21 cellular contexts compared by ENCODE assay signal in the genomic region with DNA sequence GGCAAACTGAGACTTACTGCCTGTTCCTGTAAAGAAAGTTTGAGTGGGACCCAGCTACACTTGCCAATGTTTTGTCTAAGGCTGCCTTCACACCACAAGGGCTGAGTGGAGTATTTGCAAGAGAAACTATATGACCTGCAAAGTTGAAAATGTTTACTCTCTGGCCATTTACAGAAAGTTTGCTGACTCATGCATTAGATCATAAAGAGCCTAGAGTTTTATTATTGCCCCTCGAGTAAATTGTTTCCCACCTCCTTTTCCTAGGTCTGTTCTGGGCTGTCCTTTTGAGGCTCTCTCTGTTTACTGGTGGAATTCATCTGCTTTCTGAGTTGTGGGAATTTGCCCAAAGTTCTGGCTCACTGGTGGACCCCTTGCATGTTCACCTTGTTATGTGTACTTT. TPM values are rescaled to one million over a fixed set of nuclear protein-coding genes. Genes with fewer than 3 reads are reported as not detected.
DNase-seq lines count a peak whose midpoint lies in the region; ATAC-seq and TF ChIP-seq lines count a peak whose summit lies in the region.
"Had no signal": no experiment of that assay in that cellular context is flagged by ENCODE, and none has a peak within 500 bp of the region (broad histone marks: within the 10 kb centered on the region; RNA-seq: fewer than 3 reads in every experiment).

No MANE protein-coding gene starts in this region.

- no peak overlapping the region for H2AK9ac ChIP-seq in IMR-90 (replicated peaks; ENCODE audit: low read depth, low read length, poor library complexity)

- H3K18ac ChIP-seq in IMR-90 (ENCODE audit: low read depth, low read length) = no peak overlapping the region

- no peak overlapping the region for H3K27ac Mint-ChIP-seq in GM23338
- no peak overlapping the region for H3K27ac Mint-ChIP-seq in activated CD4-positive, alpha-beta memory T cell treated with anti-CD3 and anti-CD28 coated beads for 36 hours
- H3K27ac Mint-ChIP-seq: CD4-positive, alpha-beta T cell; IgD-negative memory B cell had no signal

- no peak overlapping the region for H3K9ac ChIP-seq in IMR-90 (ENCODE audit: low read depth, low read length)

- H3K4me1 Mint-ChIP-seq in GM23338 = no peaks in the 10 kb centered on the region; the same call in 1 of the 3 replicates
- H3K4me1 Mint-ChIP-seq in activated CD4-positive, alpha-beta memory T cell treated with anti-CD3 and anti-CD28 coated beads for 36 hours (ENCODE audit: low read depth) = no peaks in the 10 kb centered on the region
- H3K4me1 Mint-ChIP-seq: IgD-negative memory B cell had no signal

- 0 out of 2 replicates have a peak overlapping the region, but pooled peaks have one; percentile 32 for H2AFZ ChIP-seq in GM23338
- no peak overlapping the region for H2AFZ ChIP-seq in IMR-90 (replicated peaks; ENCODE audit: low read length, poor library complexity)

- H3K4me1 ChIP-seq in GM23338 (ENCODE audit: insufficient read depth) (peaks cover 5% of the 10 kb centered on the region; the same call in 1 of the 2 replicates), IMR-90 (ENCODE audit: control insufficient read depth, insufficient read depth, low read length) (no peaks in the 10 kb centered on the region)
- H3K4me1 ChIP-seq: HAP-1 had no signal

- DNase-seq in GM23338 (ENCODE audit: low spot score) = no peak
- no peak for DNase-seq in IMR-90
- peak; percentile 2 for DNase-seq in choroid plexus epithelial cell (ENCODE audit: low read depth)
- no peak for DNase-seq in iPS-NIHi7 (ENCODE audit: extremely low spot score)
- no peak for DNase-seq in activated CD4-positive, alpha-beta memory T cell treated with anti-CD3 and anti-CD28 coated beads for 36 hours
- DNase-seq in ecto neural progenitor cell (ENCODE audit: low spot score) = no peak
- DNase-seq in NCI-H526 (lab: John Stamatoyannopoulos, UW) = no peak
- DNase-seq: AML-193; CD4-positive, alpha-beta T cell; DMS153; DMS79; GDM1; GOT3; Kasumi-1; KG1 had no signal

- H3K36me3 Mint-ChIP-seq in GM23338 (ENCODE audit: low read depth) = no peaks in the 10 kb centered on the region
- H3K36me3 Mint-ChIP-seq in activated CD4-positive, alpha-beta memory T cell treated with anti-CD3 and anti-CD28 coated beads for 36 hours = no peaks in the 10 kb centered on the region
- H3K36me3 Mint-ChIP-seq: IgD-negative memory B cell had no signal

- H3K36me3 ChIP-seq in GM23338 (ENCODE audit: insufficient read depth) (no peaks in the 10 kb centered on the region), IMR-90 (ENCODE audit: control insufficient read depth, insufficient read depth, low read length) (no peaks in the 10 kb centered on the region)
- H3K36me3 ChIP-seq: HAP-1 had no signal

- no peak overlapping the region for H3K56ac ChIP-seq in IMR-90 (ENCODE audit: extremely low read depth, insufficient read depth, low read length)

- no peaks in the 10 kb centered on the region for H3F3A ChIP-seq in GM23338 (replicated peaks; ENCODE audit: low read depth)

- peaks cover 6% of the 10 kb centered on the region for H3K27me3 Mint-ChIP-seq in GM23338 (ENCODE audit: insufficient read depth, low read depth, poor library complexity)
- peaks cover 9% of the 10 kb centered on the region for H3K27me3 Mint-ChIP-seq in activated CD4-positive, alpha-beta memory T cell treated with anti-CD3 and anti-CD28 coated beads for 36 hours

- no peak overlapping the region for H3K4me3 ChIP-seq in GM23338
- H3K4me3 ChIP-seq in IMR-90 (ENCODE audit: insufficient read depth, low read depth, low read length) = no peak overlapping the region
- no peak overlapping the region for H3K4me3 ChIP-seq in choroid plexus epithelial cell (ENCODE audit: low read depth, low read length)
- H3K4me3 ChIP-seq: HAP-1 had no signal

- no peak overlapping the region for H3K4ac ChIP-seq in IMR-90 (ENCODE audit: low read depth, low read length)

- H3K27ac ChIP-seq in GM23338 (ENCODE audit: low read depth) = no peak overlapping the region
- H3K27ac ChIP-seq in IMR-90 (ENCODE audit: insufficient read depth, low read length) = no peak overlapping the region
- H3K27ac ChIP-seq: C4-2B, HL-60 had no signal

- no peak overlapping the region for H2AK5ac ChIP-seq in IMR-90 (ENCODE audit: low read depth, low read length)

- POLR2A ChIA-PET in IMR-90 (lab: Charles Lee; ENCODE audit: unreplicated experiment) = no interaction called here
- POLR2A ChIA-PET in activated CD4-positive, alpha-beta memory T cell treated with anti-CD3 and anti-CD28 coated beads for 36 hours (lab: Charles Lee) = no interaction called here

- no peak overlapping the region for H4K5ac ChIP-seq in IMR-90 (ENCODE audit: low read depth, low read length)

- TF ChIP-seq RAD21 in IMR-90 (IDR thresholded peaks at IDR 0.05; ENCODE audit: low read length) = no peak

- no peak overlapping the region for H2BK120ac ChIP-seq in IMR-90 (ENCODE audit: low read depth, low read length)

- no peaks in the 10 kb centered on the region for H3K9me3 ChIP-seq in IMR-90 (ENCODE audit: control insufficient read depth, insufficient read depth, low read length)
- H3K9me3 ChIP-seq: HAP-1 had no signal

- no peak for ATAC-seq in GM23338
- ATAC-seq in IMR-90 (ENCODE audit: low read depth) = no peak

- TF ChIP-seq CTCF in GM23338 (conservative IDR thresholded peaks at IDR 0.05; ENCODE audit: low read depth in 2 of 2) (no peak), IMR-90 (conservative IDR thresholded peaks at IDR 0.05; ENCODE audit: low read depth, low read length) (no peak), choroid plexus epithelial cell (conservative IDR thresholded peaks at IDR 0.05; ENCODE audit: low read depth, low read length) (no peak)

- BruUV-seq in IMR-90 (replicated peaks; lab: Mats Ljungman, UMichigan) = no TSS peak

- H2BK5ac ChIP-seq in IMR-90 (ENCODE audit: low read depth, low read length, poor library complexity, severe bottlenecking) = no peak overlapping the region

- peaks cover 14% of the 10 kb centered on the region for H3K27me3 ChIP-seq in GM23338 (ENCODE audit: insufficient read depth)
- peaks cover 17% of the 10 kb centered on the region for H3K27me3 ChIP-seq in IMR-90 (ENCODE audit: control insufficient read depth, insufficient read depth, low read length)

- no peaks in the 10 kb centered on the region for H3K79me1 ChIP-seq in IMR-90 (ENCODE audit: low read depth in 1 of 2, low read length in 2 of 2)

- dilution Hi-C loops in IMR-90 (cut with HindIII; ENCODE audit: low sequenced_read_pairs, unreplicated experiment) = no loop called here

- no peaks in the 10 kb centered on the region for H3K9me1 ChIP-seq in IMR-90 (ENCODE audit: insufficient read depth, low read length)

- H4K20me1 ChIP-seq in GM23338 (replicated peaks; ENCODE audit: insufficient read depth) (no peaks in the 10 kb centered on the region), IMR-90 (ENCODE audit: insufficient read depth, low read length) (no peaks in the 10 kb centered on the region)

- intact Hi-C loops in IMR-90 (cut with micrococcal nuclease) = no loop called here
- intact Hi-C loops in activated CD4-positive, alpha-beta memory T cell treated with anti-CD3 and anti-CD28 coated beads for 36 hours (cut with micrococcal nuclease) = no loop called here

- no peak overlapping the region for H3K14ac ChIP-seq in IMR-90 (replicated peaks; ENCODE audit: low read depth, low read length)

- H3K9me2 ChIP-seq in GM23338 (ENCODE audit: insufficient read depth) = no peaks in the 10 kb centered on the region

- in situ Hi-C loops in IMR-90 (cut with MboI; ENCODE audit: low sequenced_read_pairs) = no loop called here

- no peak for TF ChIP-seq POLR2A in IMR-90 (IDR thresholded peaks at IDR 0.05; ENCODE audit: low read depth, low read length)

- H3K4me3 Mint-ChIP-seq in GM23338 = no peak overlapping the region
- no peak overlapping the region for H3K4me3 Mint-ChIP-seq in activated CD4-positive, alpha-beta memory T cell treated with anti-CD3 and anti-CD28 coated beads for 36 hours
- H3K4me3 Mint-ChIP-seq: CD4-positive, alpha-beta T cell; IgD-negative memory B cell had no signal

- H4K91ac ChIP-seq in IMR-90 (ENCODE audit: insufficient read depth, low read depth, low read length) = no peak overlapping the region

- no CpG with 5 or more reads among the region's 1 CpG for WGBS in IMR-90 (ENCODE audit: extremely low coverage in 2 of 2, insufficient read length in 1 of 2), 2 experiments

- H2BK20ac ChIP-seq in IMR-90 (ENCODE audit: low read depth, low read length) = no peak overlapping the region

- no peaks in the 10 kb centered on the region for H3K79me2 ChIP-seq in GM23338 (replicated peaks; ENCODE audit: insufficient read depth)

- H4K8ac ChIP-seq in IMR-90 (ENCODE audit: low read depth in 2 of 2, low read length in 2 of 2) = no peak overlapping the region

- CTCF ChIA-PET in IMR-90 (lab: Yijun Ruan, JAX) = interaction anchor here (0.5 kb wide), 1 partner anchor 28 kb away, joined by 5 read pairs; no protein-coding TSS in a partner anchor
- CTCF ChIA-PET in activated CD4-positive, alpha-beta memory T cell treated with anti-CD3 and anti-CD28 coated beads for 36 hours (lab: Charles Lee) = no interaction called here

- H3K4me2 ChIP-seq in GM23338 (no peak overlapping the region), IMR-90 (ENCODE audit: low read depth, low read length) (no peak overlapping the region)

- H2BK15ac ChIP-seq in IMR-90 (ENCODE audit: low read depth, low read length) = no peak overlapping the region

- no peak overlapping the region for H3K23ac ChIP-seq in IMR-90 (ENCODE audit: low read depth, low read length)

- H3K9me3 Mint-ChIP-seq in GM23338 = no peaks in the 10 kb centered on the region
- H3K9me3 Mint-ChIP-seq in activated CD4-positive, alpha-beta memory T cell treated with anti-CD3 and anti-CD28 coated beads for 36 hours = no peaks in the 10 kb centered on the region
- H3K9me3 Mint-ChIP-seq: CD4-positive, alpha-beta T cell; IgD-negative memory B cell had no signal

TF ChIP-seq in GM23338, 12 proteins besides CTCF, POLR2A, EP300 and RAD21 (continues in another document):
- no peak for TF ChIP-seq JUNB (IDR thresholded peaks at IDR 0.05; ENCODE audit: unreplicated experiment)

RNA-seq across cellular contexts. Expression of a gene that starts 6.7 kb away (rescaled TPM):
- 0.89 and 2.1 TPM in 2 replicates for total RNA-seq in GM23338 (2014; rRNA removed; shearing (Covaris generic))
- polyA plus RNA-seq in GM23338 (2016; fragmentation: Nextera tagmentation; extraction: Ambion mirVana) (2.3 and 3.1 TPM in 2 replicates), IMR-90 (2012; rRNA removed) (not detected in 2 replicates)
- total RNA-seq in IMR-90 (2012; rRNA removed) = not detected in 2 replicates
- not detected in 2 replicates for polyA plus RNA-seq in IMR-90 (2012; cell fraction: cytosol; rRNA removed)
- not detected in 2 replicates for polyA plus RNA-seq in IMR-90 (2012; cell fraction: nucleus; rRNA removed; ENCODE audit: low replicate concordance)
- total RNA-seq in activated CD4-positive, alpha-beta memory T cell treated with anti-CD3 and anti-CD28 coated beads for 36 hours = under 1 TPM; 0.26 to 0.44 TPM
- total RNA-seq: HT1080 had no signal
- polyA plus RNA-seq: BJ, IgD-negative memory B cell had no signal

RNA-seq across cellular contexts. Expression of a gene that starts 38.0 kb away (rescaled TPM):
- total RNA-seq in GM23338 (2014; rRNA removed; shearing (Covaris generic)) = 11.3 and 11.8 TPM in 2 replicates
- 7.8 and 9.5 TPM in 2 replicates for polyA plus RNA-seq in GM23338 (2016; fragmentation: Nextera tagmentation; extraction: Ambion mirVana)
- not detected in 2 replicates for total RNA-seq in IMR-90 (2012; rRNA removed)
- not detected in 2 replicates for polyA plus RNA-seq in IMR-90 (2012; rRNA removed)
- polyA plus RNA-seq in IMR-90 (2012; cell fraction: cytosol; rRNA removed) = not detected in 2 replicates
- not detected in 2 replicates for polyA plus RNA-seq in IMR-90 (2012; cell fraction: nucleus; rRNA removed; ENCODE audit: low replicate concordance)
- 1 to 10 TPM; 1.2 to 1.3 TPM for total RNA-seq in activated CD4-positive, alpha-beta memory T cell treated with anti-CD3 and anti-CD28 coated beads for 36 hours
- total RNA-seq: HT1080 had no signal
